Comparison of ENCODE assay signal across 12 cellular contexts in the genomic region with DNA sequence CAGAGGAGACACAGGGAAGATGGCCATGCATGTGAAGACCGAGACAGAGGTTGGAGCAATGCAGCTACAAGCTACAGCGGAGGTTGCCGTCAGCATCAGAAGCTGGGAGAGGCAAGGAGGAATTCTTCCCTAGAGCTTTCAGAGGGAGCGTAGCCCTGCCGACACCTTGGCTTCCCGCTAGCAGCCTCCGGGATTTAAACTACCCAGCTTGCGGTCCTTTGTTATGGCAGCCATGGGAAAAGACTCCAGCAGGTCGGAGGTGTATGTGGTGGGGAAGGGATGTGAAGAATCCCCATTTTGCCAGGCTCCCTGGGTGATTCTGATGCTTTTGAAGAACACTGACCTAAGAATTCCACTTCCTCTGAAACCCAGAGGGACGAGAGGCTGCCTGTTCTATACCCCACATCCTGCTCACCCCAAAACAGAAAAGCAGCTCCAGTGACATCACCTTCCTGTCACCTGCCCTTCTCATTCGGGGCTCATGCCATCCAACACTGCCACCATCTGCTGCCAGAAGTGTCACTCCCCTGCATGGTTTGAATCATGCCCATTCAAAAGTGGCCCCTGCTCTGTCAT. TPM values are rescaled to one million over a fixed set of nuclear protein-coding genes. Genes with fewer than 3 reads are reported as not detected.
DNase-seq lines count a peak whose midpoint lies in the region; ATAC-seq, FAIRE-seq and TF ChIP-seq lines count a peak whose summit lies in the region.
"Had no signal": no experiment of that assay in that cellular context is flagged by ENCODE, and none has a peak within 500 bp of the region (broad histone marks: within the 10 kb centered on the region; RNA-seq: fewer than 3 reads in every experiment).

No MANE protein-coding gene starts in this region.

- no peaks in the 10 kb centered on the region; the same call in 1 of the 2 replicates for H3K27me3 ChIP-seq in MM.1S (replicated peaks; ENCODE audit: insufficient read depth, low read length)
- no peaks in the 10 kb centered on the region for H3K27me3 ChIP-seq in mesendoderm (ENCODE audit: insufficient read depth, low read length, poor library complexity)

- no peak overlapping the region for H2AK5ac ChIP-seq in mesendoderm (ENCODE audit: low read length)

- no peak overlapping the region for H3K4ac ChIP-seq in mesendoderm (ENCODE audit: low read depth, low read length)

- no peak overlapping the region for H2BK15ac ChIP-seq in mesendoderm (replicated peaks; ENCODE audit: low read depth)

- H3K79me1 ChIP-seq in mesendoderm (ENCODE audit: low read length) = no peaks in the 10 kb centered on the region

- peak overlapping the region; percentile 18 for H3K4me3 Mint-ChIP-seq in activated naive CD4-positive, alpha-beta T cell treated with anti-CD3 and anti-CD28 coated beads, Interleukin-2, amount 10 ng/mL, durations not matched to agents 7 days and 5 days

- H3F3A ChIP-seq in MM.1S (ENCODE audit: insufficient read depth, low read length) = peaks cover 12% of the 10 kb centered on the region

- no peak overlapping the region for H2BK5ac ChIP-seq in mesendoderm (ENCODE audit: low read length)

- FAIRE-seq in GM12891 (lab: Jason Lieb, UNC) = no peak
- FAIRE-seq: colon, small intestine had no signal

- peaks cover 3% of the 10 kb centered on the region for H3K36me3 Mint-ChIP-seq in activated naive CD4-positive, alpha-beta T cell treated with anti-CD3 and anti-CD28 coated beads, Interleukin-2, amount 10 ng/mL, durations not matched to agents 7 days and 5 days

- H3K23ac ChIP-seq in mesendoderm (ENCODE audit: low read length) = no peak overlapping the region

- H3K27ac ChIP-seq in MM.1S (ENCODE audit: low read length) = no peak overlapping the region
- no peak overlapping the region for H3K27ac ChIP-seq in mesendoderm (ENCODE audit: low read depth, low read length)

- H3K36me3 ChIP-seq in MM.1S (replicated peaks; ENCODE audit: insufficient read depth, low read length) (no peaks in the 10 kb centered on the region), mesendoderm (ENCODE audit: control insufficient read depth, insufficient read depth, low read length) (no peaks in the 10 kb centered on the region)

- TF ChIP-seq POLR2A in GM12891 (IDR thresholded peaks at IDR 0.05; ENCODE audit: low read depth, low read length) = no peak

- no peak overlapping the region for H4K8ac ChIP-seq in mesendoderm (ENCODE audit: low read depth, low read length)

- no peaks in the 10 kb centered on the region for H4K20me1 ChIP-seq in MM.1S (ENCODE audit: insufficient read depth, low read length)

- CTCF ChIA-PET in activated naive CD4-positive, alpha-beta T cell treated with anti-CD3 and anti-CD28 coated beads, Interleukin-2, amount 10 ng/mL, durations not matched to agents 7 days and 5 days (lab: Charles Lee) = interaction anchor here (0.6 to 3.5 kb wide), 8 partner anchors 21 to 318 kb away, joined by 3 to 17 read pairs (median 3); a partner anchor contains a TSS

- H3K4me2 ChIP-seq in MM.1S (ENCODE audit: low read depth, low read length) (peak overlapping the region; percentile 49), mesendoderm (ENCODE audit: low read length) (no peak overlapping the region)
- H3K4me2 ChIP-seq: SK-N-SH had no signal

- peaks cover 24% of the 10 kb centered on the region for H3K27me3 Mint-ChIP-seq in activated naive CD4-positive, alpha-beta T cell treated with anti-CD3 and anti-CD28 coated beads, Interleukin-2, amount 10 ng/mL, durations not matched to agents 7 days and 5 days

- no peak for ATAC-seq in GM18867 (IDR thresholded peaks at IDR 0.05; ENCODE audit: unreplicated experiment)

- no peaks in the 10 kb centered on the region for H3K9me2 ChIP-seq in MM.1S (replicated peaks; ENCODE audit: insufficient read depth, low read length)
- H3K9me2 ChIP-seq: SK-N-SH had no signal

- H3K9me3 ChIP-seq in MM.1S (replicated peaks; ENCODE audit: insufficient read depth, low read length) = no peaks in the 10 kb centered on the region
- H3K9me3 ChIP-seq: SK-N-SH had no signal

- peak overlapping the region; percentile 11; the same call in 1 of the 2 replicates for H3K4me3 ChIP-seq in MM.1S (ENCODE audit: low read length)
- H3K4me3 ChIP-seq in mesendoderm (ENCODE audit: low read length) = no peak overlapping the region

- no CpG with 5 or more reads among the region's 11 CpGs for WGBS in mesendoderm (ENCODE audit: extremely low coverage, insufficient coverage, low lambda C conversion rate)

- no peaks in the 10 kb centered on the region for H3K9me3 Mint-ChIP-seq in activated naive CD4-positive, alpha-beta T cell treated with anti-CD3 and anti-CD28 coated beads, Interleukin-2, amount 10 ng/mL, durations not matched to agents 7 days and 5 days

- H3K56ac ChIP-seq in mesendoderm (ENCODE audit: low read length) = peak overlapping the region; percentile 35

- H3K79me2 ChIP-seq in MM.1S (ENCODE audit: low read length) = peaks cover 7% of the 10 kb centered on the region
- H3K79me2 ChIP-seq in mesendoderm (ENCODE audit: control insufficient read depth, insufficient read depth, low read length) = peaks cover 8% of the 10 kb centered on the region

- H3K27ac Mint-ChIP-seq in activated naive CD4-positive, alpha-beta T cell treated with anti-CD3 and anti-CD28 coated beads, Interleukin-2, amount 10 ng/mL, durations not matched to agents 7 days and 5 days = peak overlapping the region; percentile 99

- H2BK120ac ChIP-seq in mesendoderm (ENCODE audit: low read depth, low read length) = no peak overlapping the region

- H3K18ac ChIP-seq in mesendoderm (ENCODE audit: low read length) = no peak overlapping the region

- TF ChIP-seq CTCF in MM.1S (IDR thresholded peaks at IDR 0.05; ENCODE audit: low read length) = peak; percentile 33; the same call in 1 of the 2 replicates

- DNase-seq in GM12891 (ENCODE audit: insufficient read length, low spot score) (no peak), MM.1S (peak; percentile 53), mesendoderm (peak; percentile 74), ureter (ENCODE audit: low spot score) (no peak), HK-2 (ENCODE audit: unreplicated experiment) (no peak)
- DNase-seq in activated naive CD4-positive, alpha-beta T cell treated with anti-CD3 and anti-CD28 coated beads, Interleukin-2, amount 10 ng/mL, durations not matched to agents 7 days and 5 days = peak; percentile 75
- DNase-seq: DND-41, HCEC 1CT, SK-N-SH, small intestine had no signal

- H2AFZ ChIP-seq in MM.1S (ENCODE audit: low read length) = peak overlapping the region; percentile 36

- H3K9ac ChIP-seq in MM.1S (ENCODE audit: low read length) = no peak overlapping the region
- H3K9ac ChIP-seq in mesendoderm (ENCODE audit: low read length) = peak overlapping the region; percentile 16
- H3K9ac ChIP-seq: SK-N-SH had no signal

- no peak overlapping the region for H4K5ac ChIP-seq in mesendoderm (ENCODE audit: low read length)

- H3K4me1 Mint-ChIP-seq in activated naive CD4-positive, alpha-beta T cell treated with anti-CD3 and anti-CD28 coated beads, Interleukin-2, amount 10 ng/mL, durations not matched to agents 7 days and 5 days = peaks cover 59% of the 10 kb centered on the region

- H3K4me1 ChIP-seq in MM.1S (ENCODE audit: low read length) (peaks cover 14% of the 10 kb centered on the region), mesendoderm (ENCODE audit: control insufficient read depth, low read depth, low read length) (peaks cover 2% of the 10 kb centered on the region)

TF ChIP-seq in GM12891, 5 proteins besides CTCF, POLR2A, EP300 and RAD21:
- TF ChIP-seq SPI1 (IDR thresholded peaks at IDR 0.05; ENCODE audit: low read depth, low read length) (peak; percentile 63), POU2F2 (IDR thresholded peaks at IDR 0.05; ENCODE audit: low read depth, low read length) (no peak)

RNA-seq across cellular contexts. Expression of a gene that starts 3.3 kb away (rescaled TPM):
- 20.9 TPM for polyA plus RNA-seq in GM12891 (2012; ENCODE audit: low read depth, missing spikeins)
- polyA plus RNA-seq in mesendoderm (2013, experiment 1 of 2) = 416 TPM
- 439 TPM for polyA plus RNA-seq in mesendoderm (2013, experiment 2 of 2)
- 44.7 TPM for total RNA-seq in ureter

RNA-seq across cellular contexts. Expression of a gene that starts 51.6 kb away (rescaled TPM):
- 6.1 TPM for polyA plus RNA-seq in GM12891 (2012; ENCODE audit: low read depth, missing spikeins)
- 10.2 TPM for polyA plus RNA-seq in mesendoderm (2013, experiment 1 of 2)
- 11.0 TPM for polyA plus RNA-seq in mesendoderm (2013, experiment 2 of 2)
- total RNA-seq in ureter = 28.4 TPM

Comparison
In these comparisons a context has a peak if more than half of its experiments do, and no peak if none do; other contexts are left out.
1. DNase-seq: peak in MM.1S (single experiment), activated naive CD4-positive, alpha-beta T cell treated with anti-CD3 and anti-CD28 coated beads, Interleukin-2, amount 10 ng/mL, durations not matched to agents 7 days and 5 days (single experiment) and mesendoderm (single experiment); none in GM12891 (single experiment), ureter (single experiment) and HK-2 (single experiment).